In genomic region chr5:56838409-56839039, GRCh38 we compare ENCODE assay signal across 8 cellular contexts. TPM values are rescaled to one million over a fixed set of nuclear protein-coding genes. Genes with fewer than 3 reads are reported as not detected.
DNase-seq lines count a peak whose midpoint lies in the region; ATAC-seq and TF ChIP-seq lines count a peak whose summit lies in the region.

No MANE protein-coding gene starts in this region.

- peak; percentile 70 for DNase-seq in ACHN
- DNase-seq in GM03348 (ENCODE audit: low spot score): peak; percentile 62
- DNase-seq in RPMI8226: peak; percentile 61
- no peak for DNase-seq in effector memory CD4-positive, alpha-beta T cell
- no peak for DNase-seq in mucosa of descending colon
- DNase-seq in SHP77 treated with DMSO at 0.1 percent for 48 hours (lab: John Stamatoyannopoulos, UW): no peak

- no peak for TF ChIP-seq CTCF in mucosa of descending colon (IDR thresholded peaks at IDR 0.05)

- H3K4me1 ChIP-seq in effector memory CD4-positive, alpha-beta T cell (ENCODE audit: control insufficient read depth, insufficient read depth, low read length, poor library complexity, severe bottlenecking): peaks cover 73% of the 10 kb centered on the region
- peaks cover 8% of the 10 kb centered on the region for H3K4me1 ChIP-seq in mucosa of descending colon (ENCODE audit: low read depth)

- ATAC-seq in HG03432 (IDR thresholded peaks at IDR 0.05; ENCODE audit: unreplicated experiment): peak; percentile 64
- ATAC-seq in mucosa of descending colon: peak; percentile 59
- no peak for ATAC-seq in GM19467 (IDR thresholded peaks at IDR 0.05; ENCODE audit: unreplicated experiment)

- H3K36me3 ChIP-seq in effector memory CD4-positive, alpha-beta T cell (ENCODE audit: control insufficient read depth, insufficient read depth, low read length): no peaks in the 10 kb centered on the region
- no peaks in the 10 kb centered on the region for H3K36me3 ChIP-seq in mucosa of descending colon (ENCODE audit: low read depth)

- H3K27ac ChIP-seq in effector memory CD4-positive, alpha-beta T cell (ENCODE audit: insufficient read depth, low read length, poor library complexity, severe bottlenecking): peak overlapping the region; percentile 33

- in situ Hi-C loops in ACHN (cut with HindIII; ENCODE audit: low pct_ligation_motif_present, low pct_unique_long_range_greater_than_20kb, low sequenced_read_pairs): no loop called here

- H3K9me3 ChIP-seq in effector memory CD4-positive, alpha-beta T cell (ENCODE audit: control insufficient read depth, low read length): no peaks in the 10 kb centered on the region
- H3K9me3 ChIP-seq in mucosa of descending colon: no peaks in the 10 kb centered on the region

- intact Hi-C loops in mucosa of descending colon (cut with DNase I, micrococcal nuclease): loop anchor here (5.0 kb wide), 1 partner anchor 566 kb away; no protein-coding TSS in a partner anchor

- H3K27me3 ChIP-seq in effector memory CD4-positive, alpha-beta T cell (replicated peaks; ENCODE audit: control insufficient read depth, insufficient read depth, low read length, poor library complexity, severe bottlenecking): no peaks in the 10 kb centered on the region

- peak overlapping the region; percentile 2 for H3K4me3 ChIP-seq in effector memory CD4-positive, alpha-beta T cell (ENCODE audit: insufficient read depth, low read depth, low read length, poor library complexity, severe bottlenecking)
- no peak overlapping the region for H3K4me3 ChIP-seq in mucosa of descending colon

RNA-seq across cellular contexts. Expression of gene MAP3K1, which starts 23.2 kb away (rescaled TPM):
- total RNA-seq in mucosa of descending colon: 10 to 100 TPM; 11.1 to 12.2 (median 11.5) TPM

Comparison
In these comparisons a context has a peak if more than half of its experiments do, and no peak if none do; other contexts are left out.
1. DNase-seq: peak in ACHN (single experiment), GM03348 (single experiment) and RPMI8226 (single experiment); none in effector memory CD4-positive, alpha-beta T cell (0 of 3), mucosa of descending colon (0 of 3) and SHP77 treated with DMSO at 0.1 percent for 48 hours (single experiment).